Comparison of ENCODE assay signal across 17 cellular contexts in the genomic region with DNA sequence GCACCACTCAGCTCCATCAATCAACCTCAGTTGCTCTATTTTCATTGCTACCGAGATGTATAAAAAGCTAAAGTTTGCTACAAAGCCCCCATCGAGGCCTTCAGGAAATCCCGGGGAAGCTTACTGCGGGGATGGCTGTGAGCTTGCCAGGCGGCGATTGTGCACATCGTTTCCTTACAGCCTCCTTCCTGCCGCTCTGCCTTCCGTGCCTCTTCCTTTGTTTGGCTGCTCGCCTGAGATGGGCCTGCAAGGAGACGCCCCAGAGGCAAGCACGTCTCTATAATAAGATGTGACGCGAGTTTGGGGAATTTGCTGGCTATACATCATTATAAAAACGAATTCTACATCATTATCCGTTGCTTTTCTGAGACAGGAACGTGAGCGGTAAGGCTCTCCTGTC. TPM values are rescaled to one million over a fixed set of nuclear protein-coding genes. Genes with fewer than 3 reads are reported as not detected.
DNase-seq lines count a peak whose midpoint lies in the region; ATAC-seq and TF ChIP-seq lines count a peak whose summit lies in the region.
"Had no signal": no experiment of that assay in that cellular context is flagged by ENCODE, and none has a peak within 500 bp of the region (broad histone marks: within the 10 kb centered on the region; RNA-seq: fewer than 3 reads in every experiment).

No MANE protein-coding gene starts in this region.

- ATAC-seq in GM21825 (IDR thresholded peaks at IDR 0.05; ENCODE audit: unreplicated experiment) = no peak
- no peak for ATAC-seq in HG02885 (IDR thresholded peaks at IDR 0.05; ENCODE audit: poor library complexity, unreplicated experiment)
- ATAC-seq: K562 had no signal

- peaks cover 0 to 3% (median 0%) of the 10 kb centered on the region in 5 experiments for H3K9me3 Mint-ChIP-seq in brain
- H3K9me3 Mint-ChIP-seq in nephron progenitor cell = no peaks in the 10 kb centered on the region

- H3K4me1 Mint-ChIP-seq in brain (peaks cover 25% of the 10 kb centered on the region), nephron progenitor cell (peaks cover 5% of the 10 kb centered on the region)

- no peak for TF ChIP-seq CTCF in brain (conservative IDR thresholded peaks at IDR 0.05)
- no peak for TF ChIP-seq CTCF in nephron progenitor cell (IDR thresholded peaks at IDR 0.05)

- peaks cover 3% of the 10 kb centered on the region for H3K27me3 Mint-ChIP-seq in brain
- peaks cover 21% of the 10 kb centered on the region for H3K27me3 Mint-ChIP-seq in nephron progenitor cell (ENCODE audit: low read depth, poor library complexity)

- H3K27ac Mint-ChIP-seq in brain (peak overlapping the region; percentile 79 to 91 (median 88)), nephron progenitor cell (peak overlapping the region; percentile 68)

- H3K4me3 Mint-ChIP-seq in brain = peak overlapping the region in 4 of 5 experiments; percentile 26 to 61 (median 53)
- H3K4me3 Mint-ChIP-seq in nephron progenitor cell = no peak overlapping the region

- DNase-seq in AG20443 (ENCODE audit: low spot score) (peak; percentile 18), GDM1 (lab: John Stamatoyannopoulos, UW) (peak; percentile 52), nephron progenitor cell (no peak), HCEC 1CT (no peak)
- DNase-seq: Caco-2, DMS153, NCI-H1417 treated with DMSO at 0.1 percent for 48 hours, NCI-H1930, NCI-H226, NCI-H526 treated with DMSO at 0.1 percent for 48 hours, OCI-M1, RPMI8226, SIG-M5 had no signal

- H3K36me3 Mint-ChIP-seq in brain (no peaks in the 10 kb centered on the region), nephron progenitor cell (ENCODE audit: low read depth) (no peaks in the 10 kb centered on the region)

RNA-seq across cellular contexts. Expression of a gene that starts 41.6 kb away (rescaled TPM):
- 0.44 TPM for polyA plus RNA-seq in brain (ENCODE audit: insufficient read depth, low read depth, low replicate concordance)

Comparison
In these comparisons a context has a peak if more than half of its experiments do, and no peak if none do; other contexts are left out.
1. DNase-seq: peak in AG20443 (single experiment) and GDM1 (single experiment); none in nephron progenitor cell (single experiment) and HCEC 1CT (single experiment).